ENCODE assay signal across 2 cellular contexts in genomic region chr22:37209140-37209845, GRCh38.
TF ChIP-seq lines count a peak whose summit lies in the region.

No MANE protein-coding gene starts in this region.

TF ChIP-seq in SK-N-SH, 30 proteins besides CTCF, POLR2A, EP300 and RAD21:
- no peak for TF ChIP-seq USF1 (IDR thresholded peaks at IDR 0.05; ENCODE audit: borderline replicate concordance, low read depth)
- TF ChIP-seq GABPA (IDR thresholded peaks at IDR 0.05; ENCODE audit: low read depth): no peak
- no peak for TF ChIP-seq TEAD4 (IDR thresholded peaks at IDR 0.05; ENCODE audit: borderline replicate concordance, insufficient read depth)
- no peak for TF ChIP-seq FOXJ3 (CRISPR knock-in tag; IDR thresholded peaks at IDR 0.05)
- TF ChIP-seq GATA2 (CRISPR knock-in tag; IDR thresholded peaks at IDR 0.05): no peak
- no peak for TF ChIP-seq NFIC (IDR thresholded peaks at IDR 0.05; ENCODE audit: borderline replicate concordance)
- TF ChIP-seq FOSL2 (IDR thresholded peaks at IDR 0.05; ENCODE audit: borderline replicate concordance, low read depth): no peak
TF ChIP-seq in SK-N-SH: peak in this region for 0.

TF ChIP-seq in SK-N-SH treated with all-trans-retinoic acid at 6 μM for 48 hours, 23 proteins besides CTCF, POLR2A, EP300 and RAD21 (continued from another document):
- no peak for TF ChIP-seq CREB5 (CRISPR knock-in tag; IDR thresholded peaks at IDR 0.05; ENCODE audit: low read depth)
- TF ChIP-seq ZNF565 (CRISPR knock-in tag; conservative IDR thresholded peaks at IDR 0.05; ENCODE audit: low read depth): no peak
- TF ChIP-seq TSHZ2 (CRISPR knock-in tag; IDR thresholded peaks at IDR 0.05): no peak
- TF ChIP-seq PATZ1 (CRISPR knock-in tag; IDR thresholded peaks at IDR 0.05; ENCODE audit: borderline replicate concordance): no peak
- TF ChIP-seq CSDC2 (CRISPR knock-in tag; IDR thresholded peaks at IDR 0.05): no peak
- TF ChIP-seq TOX (CRISPR knock-in tag; IDR thresholded peaks at IDR 0.05; ENCODE audit: borderline replicate concordance): no peak
- TF ChIP-seq ESRRG (CRISPR knock-in tag; IDR thresholded peaks at IDR 0.05): no peak
- TF ChIP-seq CSRNP3 (CRISPR knock-in tag; IDR thresholded peaks at IDR 0.05): no peak
